In genomic region chr12:40692617-40693502, GRCh38 we compare ENCODE assay signal across 10 cellular contexts. TPM values are rescaled to one million over a fixed set of nuclear protein-coding genes. Genes with fewer than 3 reads are reported as not detected.
DNase-seq lines count a peak whose midpoint lies in the region; TF ChIP-seq lines count a peak whose summit lies in the region.
"Had no signal": no experiment of that assay in that cellular context is flagged by ENCODE, and none has a peak within 500 bp of the region (broad histone marks: within the 10 kb centered on the region; RNA-seq: fewer than 3 reads in every experiment).

No MANE protein-coding gene starts in this region.

- H3K36me3 ChIP-seq in cardiac muscle cell, result no peaks in the 10 kb centered on the region
- H3K36me3 ChIP-seq in mesodermal cell (ENCODE audit: control insufficient read depth, insufficient read depth, low read length), result no peaks in the 10 kb centered on the region
- H3K36me3 ChIP-seq in uterus, result no peaks in the 10 kb centered on the region

- TF ChIP-seq CTCF in cardiac muscle cell (IDR thresholded peaks at IDR 0.05; ENCODE audit: low read depth, low read length) (no peak), uterus (IDR thresholded peaks at IDR 0.05) (no peak)

- intact Hi-C loops in cardiac septum (cut with DNase I) (no loop called here), uterus (cut with DNase I; ENCODE audit: low total_unique reads) (no loop called here)

- peaks cover 42% of the 10 kb centered on the region for H3K27me3 ChIP-seq in cardiac muscle cell
- peaks cover 0 to 16% of the 10 kb centered on the region in 2 donors for H3K27me3 ChIP-seq in uterus

- H3K4me3 ChIP-seq in cardiac muscle cell, result peak overlapping the region; percentile 41
- peak overlapping the region; percentile 49 for H3K4me3 ChIP-seq in mesodermal cell (ENCODE audit: extremely low read depth, insufficient read depth, low read length, poor library complexity, severe bottlenecking)
- H3K4me3 ChIP-seq in uterus, result peak overlapping the region; percentile 45 to 59

- DNase-seq in cardiac muscle cell (ENCODE audit: low read depth in 1 of 2, low spot score in 1 of 2) (peak in 1 of 2 donors; percentile 47), cardiac septum (ENCODE audit: low spot score) (no peak), cerebellum (ENCODE audit: low spot score) (peak; percentile 68), uterus (peak; percentile 15 to 18), H4 (ENCODE audit: low spot score) (no peak), SHP77 treated with DMSO at 0.1 percent for 48 hours (lab: John Stamatoyannopoulos, UW) (no peak)
- DNase-seq in activated CD8-positive, alpha-beta memory T cell treated with anti-CD3 and anti-CD28 coated beads, Interleukin-2, amount 50 U/mL, for 4 hours, result no peak
- DNase-seq: CD4-positive, CD25-positive, alpha-beta regulatory T cell; naive B cell had no signal

- 1 to 3% methylated on average over 27 to 33 of the region's 56 CpGs for WGBS in mesodermal cell (ENCODE audit: insufficient coverage in 2 of 2), 2 experiments

- H3K4me1 ChIP-seq in cardiac muscle cell (ENCODE audit: low read depth) (no peaks in the 10 kb centered on the region), mesodermal cell (ENCODE audit: control insufficient read depth, insufficient read depth, low read length, poor library complexity, severe bottlenecking) (peaks cover 7% of the 10 kb centered on the region), uterus (peaks cover 0 to 14% of the 10 kb centered on the region in 2 donors)

- no peak for TF ChIP-seq POLR2A in uterus (IDR thresholded peaks at IDR 0.05)

- H3K9me3 ChIP-seq in cardiac muscle cell (ENCODE audit: low read depth) (no peaks in the 10 kb centered on the region), mesodermal cell (ENCODE audit: control insufficient read depth, low read length) (no peaks in the 10 kb centered on the region), uterus (no peaks in the 10 kb centered on the region)

- H3K27ac ChIP-seq in cardiac muscle cell (no peak overlapping the region), mesodermal cell (ENCODE audit: low read depth, low read length, severe bottlenecking) (no peak overlapping the region), uterus (no peak overlapping the region)

RNA-seq across cellular contexts. Expression of gene CNTN1, which starts 0.6 kb away (rescaled TPM):
- 4.7 and 5.1 TPM in 2 replicates for total RNA-seq in cardiac muscle cell
- 1.6 and 4.2 TPM in 2 replicates for polyA plus RNA-seq in cardiac muscle cell
- 0.27 TPM for total RNA-seq in cardiac septum
- total RNA-seq in cerebellum, result 350 TPM
- 0.92 TPM for polyA plus RNA-seq in mesodermal cell (2013, experiment 1 of 2)
- polyA plus RNA-seq in mesodermal cell (2013, experiment 2 of 2), result 0.96 TPM
- 100 to 1,000 TPM in 1 of 4 donors, 10 to 100 TPM in 1, 1 to 10 TPM in 2; 1.5 to 124 (median 11.0) TPM for total RNA-seq in uterus
- total RNA-seq in H4 (2014; rRNA removed; shearing (Covaris generic)), result 3.7 and 4.4 TPM in 2 replicates
- total RNA-seq: CD4-positive, CD25-positive, alpha-beta regulatory T cell had no signal
- polyA plus RNA-seq: CD4-positive, CD25-positive, alpha-beta regulatory T cell had no signal

Comparison
In these comparisons a context has a peak if more than half of its experiments do, and no peak if none do; other contexts are left out.
1. DNase-seq: peak in cerebellum (single experiment) and uterus (2 of 2); none in cardiac septum (single experiment), H4 (single experiment), activated CD8-positive, alpha-beta memory T cell treated with anti-CD3 and anti-CD28 coated beads, Interleukin-2, amount 50 U/mL, for 4 hours (single experiment) and SHP77 treated with DMSO at 0.1 percent for 48 hours (single experiment).
2. Peak in every context shown above with its lines, with median percentiles within 50 percentile points of each other: H3K4me3 ChIP-seq.